28 cellular contexts compared by ENCODE assay signal in the genomic region with DNA sequence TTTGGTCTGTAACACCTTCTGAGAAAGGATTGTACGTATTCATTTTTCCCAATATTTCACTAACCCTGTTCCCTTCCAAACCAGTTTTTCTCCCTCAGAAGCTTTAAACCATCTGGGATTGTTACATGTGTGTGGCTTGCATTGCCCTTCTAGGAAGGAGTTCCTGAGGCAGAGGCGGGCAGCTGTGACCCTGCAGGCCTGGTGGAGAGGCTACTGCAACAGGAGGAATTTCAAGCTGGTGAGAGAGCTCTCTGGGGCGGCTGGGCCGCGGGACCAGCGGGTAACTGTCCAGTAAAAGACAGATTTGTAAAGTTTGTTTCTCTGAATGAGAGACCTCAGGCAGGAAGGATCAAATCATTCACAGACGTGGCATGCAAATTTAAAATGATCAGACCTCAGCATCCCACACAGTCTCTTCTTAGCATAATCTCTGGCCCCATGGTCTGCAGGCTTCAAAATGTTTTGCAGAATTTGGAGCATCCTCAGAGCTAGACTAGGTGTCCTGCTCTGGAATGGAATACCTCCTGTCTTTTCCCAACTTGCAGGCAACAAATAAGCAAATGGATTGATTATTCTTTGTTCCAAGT. TPM values are rescaled to one million over a fixed set of nuclear protein-coding genes. Genes with fewer than 3 reads are reported as not detected.
DNase-seq lines count a peak whose midpoint lies in the region; ATAC-seq and TF ChIP-seq lines count a peak whose summit lies in the region.
"Had no signal": no experiment of that assay in that cellular context is flagged by ENCODE, and none has a peak within 500 bp of the region (broad histone marks: within the 10 kb centered on the region; RNA-seq: fewer than 3 reads in every experiment).

No MANE protein-coding gene starts in this region.

- no peak overlapping the region for H3K4me3 ChIP-seq in WERI-Rb-1 (ENCODE audit: low read depth, low read length)
- H3K4me3 ChIP-seq in stomach, result no peak overlapping the region
- H3K4me3 ChIP-seq: ovary, right atrium auricular region had no signal

- intact Hi-C loops in stomach (cut with DNase I; ENCODE audit: low total_unique reads), result no loop called here

- no peaks in the 10 kb centered on the region for H3K36me3 ChIP-seq in WERI-Rb-1
- H3K36me3 ChIP-seq in stomach, result no peaks in the 10 kb centered on the region
- H3K36me3 ChIP-seq: ovary, right atrium auricular region had no signal

- H3K27ac ChIP-seq in WERI-Rb-1 (no peak overlapping the region), stomach (no peak overlapping the region)
- H3K27ac ChIP-seq: ovary, right atrium auricular region had no signal

- no peak for TF ChIP-seq POLR2A in stomach (IDR thresholded peaks at IDR 0.05)

- WGBS in stomach, 5 donors, result 82 to 88% (median 84%) methylated on average over 7 of the region's 7 CpGs

- no peaks in the 10 kb centered on the region for H3K4me1 ChIP-seq in stomach
- H3K4me1 ChIP-seq: right atrium auricular region had no signal

- TF ChIP-seq CTCF in WERI-Rb-1 (IDR thresholded peaks at IDR 0.05; ENCODE audit: low read depth, low read length) (no peak), stomach (IDR thresholded peaks at IDR 0.05) (no peak)

- H3K9me3 ChIP-seq in WERI-Rb-1 (ENCODE audit: severe bottlenecking) (peaks cover 10% of the 10 kb centered on the region), stomach (peaks cover 0 to 12% (median 3%) of the 10 kb centered on the region in 4 donors)
- H3K9me3 ChIP-seq: ovary, SK-N-SH had no signal

- DNase-seq in activated effector memory CD4-positive, alpha-beta T cell treated with anti-CD3 and anti-CD28 coated beads, Interleukin-2, amount 50 U/mL, for 16 hours, result peak; percentile 31
- DNase-seq in activated effector memory CD4-positive, alpha-beta T cell treated with Interleukin-2 at 50 U/mL for 16 hours, result no peak
- DNase-seq in WERI-Rb-1 (peak; percentile 0), mesenteric fat pad (ENCODE audit: low spot score) (peak; percentile 37), stomach (peak; percentile 4), NCI-H1092 treated with DMSO at 0.1 percent for 48 hours (lab: John Stamatoyannopoulos, UW) (no peak)
- DNase-seq: 8988T; activated CD4-positive, alpha-beta memory T cell treated with anti-CD3 and anti-CD28 coated beads for 36 hours; activated CD4-positive, CD25-positive, alpha-beta regulatory T cell treated with anti-CD3 and anti-CD28 coated beads, Interleukin-2, amount 50 U/mL, for 72 hours; cerebellar nuclear complex; DMS153; HCEC 1CT; left ventricle myocardium superior; NCI-H1436 treated with DMSO at 0.1 percent for 48 hours; NCI-H446 treated with DMSO at 0.1 percent for 48 hours; NCI-H82; RPMI8226; SK-N-SH; stimulated activated CD4-positive, alpha-beta T cell treated with anti-CD3 and anti-CD28 coated beads, Interleukin-12 subunit alpha, Interleukin-12 subunit beta, amount 100 ng/mL, for 4 hours; stimulated activated CD4-positive, alpha-beta T cell treated with anti-CD3 and anti-CD28 coated beads, Interleukin-4, amount 100 ng/mL, for 1 hour had no signal

- H3K27me3 ChIP-seq in WERI-Rb-1 (ENCODE audit: insufficient read depth, low read depth, severe bottlenecking) (no peaks in the 10 kb centered on the region), stomach (peaks cover 0 to 5% (median 0%) of the 10 kb centered on the region in 3 donors)
- H3K27me3 ChIP-seq: ovary, right atrium auricular region had no signal

- TF ChIP-seq EP300 in stomach (IDR thresholded peaks at IDR 0.05), result no peak

- ATAC-seq in GM21515 (IDR thresholded peaks at IDR 0.05; ENCODE audit: unreplicated experiment) (no peak), GM21619 (IDR thresholded peaks at IDR 0.05; ENCODE audit: unreplicated experiment) (no peak)
- ATAC-seq: left ventricle myocardium superior; naive thymus-derived CD8-positive, alpha-beta T cell; stimulated activated effector memory CD8-positive, alpha-beta T cell treated with anti-CD3 and anti-CD28 coated beads, Interleukin-12 subunit alpha, Interleukin-12 subunit beta, amount 100 ng/mL, for 72 hours had no signal

RNA-seq across cellular contexts. Expression of gene GPR17, which starts 40.2 kb away (rescaled TPM):
- total RNA-seq in mesenteric fat pad, result not detected
- total RNA-seq in stomach, result not detected
- polyA plus RNA-seq in stomach, result under 1 TPM; 0.19 to 0.61 (median 0.25) TPM
- total RNA-seq: activated CD4-positive, alpha-beta memory T cell treated with anti-CD3 and anti-CD28 coated beads for 36 hours; activated T-helper 2 cell treated with anti-CD3 and anti-CD28 coated beads, Interferon-gamma antibody, Interleukin-2, Interleukin-4, amounts not matched to agents 10 μg/mL and 5 μg/mL and 100 μg/mL, durations not matched to agents 14 hours and 24 hours and 36 hours; glomerular endothelial cell; naive thymus-derived CD8-positive, alpha-beta T cell; ovary had no signal
- polyA plus RNA-seq: naive thymus-derived CD8-positive, alpha-beta T cell had no signal

Comparison
In these comparisons a context has a peak if more than half of its experiments do, and no peak if none do; other contexts are left out.
1. DNase-seq: peak in activated effector memory CD4-positive, alpha-beta T cell treated with anti-CD3 and anti-CD28 coated beads, Interleukin-2, amount 50 U/mL, for 16 hours (single experiment), WERI-Rb-1 (single experiment), mesenteric fat pad (single experiment) and stomach (single experiment); none in activated effector memory CD4-positive, alpha-beta T cell treated with Interleukin-2 at 50 U/mL for 16 hours (single experiment) and NCI-H1092 treated with DMSO at 0.1 percent for 48 hours (single experiment).